In genomic region chrX:7926914-7927258, GRCh38 we compare ENCODE assay signal across 8 cellular contexts. TPM values are rescaled to one million over a fixed set of nuclear protein-coding genes. Genes with fewer than 3 reads are reported as not detected.
DNase-seq lines count a peak whose midpoint lies in the region; ATAC-seq and TF ChIP-seq lines count a peak whose summit lies in the region.

No MANE protein-coding gene starts in this region.

- peak overlapping the region; percentile 3 for H3K4me3 ChIP-seq in hepatocyte

- H3K36me3 Mint-ChIP-seq in activated CD4-positive, alpha-beta T cell treated with anti-CD3 and anti-CD28 coated beads, Interleukin-2, amount 10 ng/mL, durations not matched to agents 7 days and 5 days (ENCODE audit: low read depth): peaks cover 1% of the 10 kb centered on the region
- H3K36me3 Mint-ChIP-seq in stimulated activated effector memory CD8-positive, alpha-beta T cell treated with anti-CD3 and anti-CD28 coated beads, Interleukin-12 subunit alpha, Interleukin-12 subunit beta, amount 100 ng/mL, for 72 hours: peaks cover 4% of the 10 kb centered on the region

- no peaks in the 10 kb centered on the region for H3K9me2 ChIP-seq in hepatocyte (replicated peaks; ENCODE audit: insufficient read depth)

- CTCF ChIA-PET in activated CD4-positive, alpha-beta T cell treated with anti-CD3 and anti-CD28 coated beads, Interleukin-2, amount 10 ng/mL, durations not matched to agents 7 days and 5 days (lab: Charles Lee): no interaction called here

- POLR2A ChIA-PET in activated CD4-positive, alpha-beta T cell treated with anti-CD3 and anti-CD28 coated beads, Interleukin-2, amount 10 ng/mL, durations not matched to agents 7 days and 5 days (lab: Charles Lee): no interaction called here

- H3K27ac ChIP-seq in VCaP (peak overlapping the region; percentile 75), hepatocyte (peak overlapping the region; percentile 94)

- no peaks in the 10 kb centered on the region for H3K9me3 ChIP-seq in hepatocyte (ENCODE audit: low read depth)

- 46% methylated on average over 20 of the region's 20 CpGs for WGBS in hepatocyte (ENCODE audit: low lambda C conversion rate, missing lambda C conversion rate)

- no peaks in the 10 kb centered on the region for H3K27me3 Mint-ChIP-seq in activated CD4-positive, alpha-beta T cell treated with anti-CD3 and anti-CD28 coated beads, Interleukin-2, amount 10 ng/mL, durations not matched to agents 7 days and 5 days

- H3K27ac Mint-ChIP-seq in activated CD4-positive, alpha-beta T cell treated with anti-CD3 and anti-CD28 coated beads, Interleukin-2, amount 10 ng/mL, durations not matched to agents 7 days and 5 days: peak overlapping the region; percentile 96
- H3K27ac Mint-ChIP-seq in stimulated activated effector memory CD8-positive, alpha-beta T cell treated with anti-CD3 and anti-CD28 coated beads, Interleukin-12 subunit alpha, Interleukin-12 subunit beta, amount 100 ng/mL, for 72 hours: peak overlapping the region; percentile 90

- no peaks in the 10 kb centered on the region for H3K79me2 ChIP-seq in hepatocyte

- no peaks in the 10 kb centered on the region for H3K9me3 Mint-ChIP-seq in activated CD4-positive, alpha-beta T cell treated with anti-CD3 and anti-CD28 coated beads, Interleukin-2, amount 10 ng/mL, durations not matched to agents 7 days and 5 days
- no peaks in the 10 kb centered on the region for H3K9me3 Mint-ChIP-seq in stimulated activated effector memory CD8-positive, alpha-beta T cell treated with anti-CD3 and anti-CD28 coated beads, Interleukin-12 subunit alpha, Interleukin-12 subunit beta, amount 100 ng/mL, for 72 hours

- ATAC-seq in stimulated activated effector memory CD8-positive, alpha-beta T cell treated with anti-CD3 and anti-CD28 coated beads, Interleukin-12 subunit alpha, Interleukin-12 subunit beta, amount 100 ng/mL, for 72 hours: no peak
- ATAC-seq in HG03159 (IDR thresholded peaks at IDR 0.05; ENCODE audit: unreplicated experiment): no peak

- H3K4me2 ChIP-seq in hepatocyte: peak overlapping the region; percentile 83

- no peaks in the 10 kb centered on the region for H3K4me1 ChIP-seq in hepatocyte (ENCODE audit: insufficient read depth)

- no peaks in the 10 kb centered on the region for H4K20me1 ChIP-seq in hepatocyte (ENCODE audit: insufficient read depth, poor library complexity, severe bottlenecking)

- DNase-seq in activated CD4-positive, alpha-beta T cell treated with anti-CD3 and anti-CD28 coated beads, Interleukin-2, amount 10 ng/mL, durations not matched to agents 7 days and 5 days: no peak
- DNase-seq in activated CD4-positive, alpha-beta T cell treated with anti-CD3 and anti-CD28 coated beads for 4 hours: no peak
- DNase-seq in hepatocyte (ENCODE audit: low spot score): no peak
- DNase-seq in stimulated activated effector memory CD8-positive, alpha-beta T cell treated with anti-CD3 and anti-CD28 coated beads, Interleukin-12 subunit alpha, Interleukin-12 subunit beta, amount 100 ng/mL, for 72 hours (ENCODE audit: low spot score in 2 of 2): no peak
- no peak for DNase-seq in T1000 (lab: John Stamatoyannopoulos, UW)
- no peak for DNase-seq in activated CD8-positive, alpha-beta memory T cell treated with anti-CD3 and anti-CD28 coated beads, Interleukin-2, amount 50 U/mL, for 48 hours

- no peaks in the 10 kb centered on the region for H3K27me3 ChIP-seq in hepatocyte

- H3K4me3 Mint-ChIP-seq in activated CD4-positive, alpha-beta T cell treated with anti-CD3 and anti-CD28 coated beads, Interleukin-2, amount 10 ng/mL, durations not matched to agents 7 days and 5 days: peak overlapping the region; percentile 88
- peak overlapping the region; percentile 75 for H3K4me3 Mint-ChIP-seq in stimulated activated effector memory CD8-positive, alpha-beta T cell treated with anti-CD3 and anti-CD28 coated beads, Interleukin-12 subunit alpha, Interleukin-12 subunit beta, amount 100 ng/mL, for 72 hours

- peak overlapping the region; percentile 71 for H2AFZ ChIP-seq in hepatocyte

- peaks cover 22% of the 10 kb centered on the region for H3K4me1 Mint-ChIP-seq in activated CD4-positive, alpha-beta T cell treated with anti-CD3 and anti-CD28 coated beads, Interleukin-2, amount 10 ng/mL, durations not matched to agents 7 days and 5 days
- H3K4me1 Mint-ChIP-seq in stimulated activated effector memory CD8-positive, alpha-beta T cell treated with anti-CD3 and anti-CD28 coated beads, Interleukin-12 subunit alpha, Interleukin-12 subunit beta, amount 100 ng/mL, for 72 hours: no peaks in the 10 kb centered on the region

- TF ChIP-seq CTCF in VCaP (conservative IDR thresholded peaks at IDR 0.05) (no peak), hepatocyte (IDR thresholded peaks at IDR 0.05; ENCODE audit: poor library complexity) (no peak)

- no peaks in the 10 kb centered on the region for H3K36me3 ChIP-seq in hepatocyte (replicated peaks; ENCODE audit: insufficient read depth, low read depth)

RNA-seq across cellular contexts. Expression of gene PNPLA4, which starts 0.3 kb away (rescaled TPM):
- total RNA-seq in activated CD4-positive, alpha-beta T cell treated with anti-CD3 and anti-CD28 coated beads, Interleukin-2, amount 10 ng/mL, durations not matched to agents 7 days and 5 days: 1 to 10 TPM; 5.9 to 6.1 TPM
- total RNA-seq in hepatocyte: 19.8 and 23.1 TPM in 2 replicates
- polyA plus RNA-seq in hepatocyte: 30.3 and 34.1 TPM in 2 replicates
